Comparison of ENCODE assay signal across 24 cellular contexts in genomic region chr5:166503506-166503905, GRCh38.
"Had no signal": no experiment of that assay in that cellular context is flagged by ENCODE, and none has a peak within 500 bp of the region (broad histone marks: within the 10 kb centered on the region; RNA-seq: fewer than 3 reads in every experiment).

No MANE protein-coding gene starts in this region.

- H3K27me3 ChIP-seq: colonic mucosa, dorsolateral prefrontal cortex, esophagus muscularis mucosa, esophagus squamous epithelium, foreskin keratinocyte, gastrocnemius medialis, gastroesophageal sphincter, heart left ventricle, heart right ventricle had no signal

- H3K36me3 ChIP-seq: colonic mucosa, esophagus muscularis mucosa, esophagus squamous epithelium, gastrocnemius medialis, gastroesophageal sphincter, heart left ventricle, heart right ventricle had no signal

- H3K27ac ChIP-seq: colonic mucosa, coronary artery, dorsolateral prefrontal cortex, epithelial cell of prostate, esophagus muscularis mucosa, esophagus squamous epithelium, foreskin keratinocyte, gastrocnemius medialis, gastroesophageal sphincter, heart left ventricle, heart right ventricle had no signal

- ATAC-seq: effector memory CD8-positive, alpha-beta T cell; esophagus mucosa; foreskin keratinocyte; gastrocnemius medialis; gastroesophageal sphincter; heart left ventricle; heart right ventricle had no signal

- H3K9me3 ChIP-seq: colonic mucosa, esophagus muscularis mucosa, esophagus squamous epithelium, gastrocnemius medialis, gastroesophageal sphincter, heart left ventricle had no signal

- H3K4me1 ChIP-seq: colonic mucosa, esophagus muscularis mucosa, esophagus squamous epithelium, foreskin keratinocyte, gastrocnemius medialis, gastroesophageal sphincter, heart left ventricle, heart right ventricle had no signal

- H3K4me3 ChIP-seq: colonic mucosa, coronary artery, dorsolateral prefrontal cortex, esophagus muscularis mucosa, esophagus squamous epithelium, gastrocnemius medialis, gastroesophageal sphincter, heart left ventricle, heart right ventricle had no signal

- DNase-seq: colonic mucosa; cortex of kidney; dermis blood vessel endothelial cell; dorsolateral prefrontal cortex; effector CD4-positive, alpha-beta T cell; effector CD8-positive, alpha-beta T cell; effector memory CD4-positive, alpha-beta T cell; effector memory CD8-positive, alpha-beta T cell; endodermal cell; erythroblast; esophagus squamous epithelium; foreskin fibroblast; foreskin keratinocyte; foreskin melanocyte; gastrocnemius medialis; glutamatergic neuron; head of caudate nucleus; heart left ventricle; heart right ventricle had no signal
